Comparison of ENCODE assay signal across 22 cellular contexts in genomic region chr11:1992111-1992510, GRCh38. TPM values are rescaled to one million over a fixed set of nuclear protein-coding genes. Genes with fewer than 3 reads are reported as not detected.
A peak's percentile ranks its signal among the peaks of the same experiment; 100 is the strongest.
DNase-seq lines count a peak whose midpoint lies in the region; ATAC-seq, FAIRE-seq and TF ChIP-seq lines count a peak whose summit lies in the region.
"Had no signal": no experiment of that assay in that cellular context is flagged by ENCODE, and none has a peak within 500 bp of the region (broad histone marks: within the 10 kb centered on the region; RNA-seq: fewer than 3 reads in every experiment).

No MANE protein-coding gene starts in this region.

- FAIRE-seq in H1 (lab: Jason Lieb, UNC), result no peak
- FAIRE-seq: A549 had no signal

- H3K4ac ChIP-seq in H1 (replicated peaks; ENCODE audit: insufficient read length, low read depth, low read length), result no peak overlapping the region
- H3K4ac ChIP-seq in mesenchymal stem cell (ENCODE audit: low read depth in 1 of 2, low read length in 2 of 2), result no peak overlapping the region

- H3K4me1 ChIP-seq in H1 (replicated peaks in 1 of 4; ENCODE audit: control insufficient read depth in 3 of 4, insufficient read depth in 4 of 4, low read length in 3 of 4) (no peaks in the 10 kb centered on the region), mesenchymal stem cell (ENCODE audit: control insufficient read depth, insufficient read depth, low read depth, low read length) (peaks cover 3% of the 10 kb centered on the region), aorta (ENCODE audit: control insufficient read depth in 1 of 2, insufficient read depth in 2 of 2, low read length in 2 of 2) (no peaks in the 10 kb centered on the region)
- H3K4me1 ChIP-seq: A549, Caco-2 had no signal

- POLR2A ChIA-PET in H1 (lab: Charles Lee; ENCODE audit: partially characterized antibody), result no interaction called here

- H2AFZ ChIP-seq in H1 (ENCODE audit: low read length) (no peak overlapping the region), mesenchymal stem cell (ENCODE audit: low read depth, low read length) (no peak overlapping the region)

- no peak for TF ChIP-seq CTCF in H1 (IDR thresholded peaks at IDR 0.05; ENCODE audit: control extremely low read depth in 1 of 3, insufficient read depth in 1 of 3, low read depth in 1 of 3, low read length in 3 of 3)

- TF ChIP-seq EP300 in H1 (IDR thresholded peaks at IDR 0.05; ENCODE audit: borderline replicate concordance in 1 of 2, low read depth in 2 of 2, low read length in 2 of 2), result no peak

- H3K23me2 ChIP-seq in H1 (ENCODE audit: low read depth, low read length), result no peaks in the 10 kb centered on the region

- H2BK5ac ChIP-seq in H1 (ENCODE audit: low read depth, low read length) (no peak overlapping the region), mesenchymal stem cell (ENCODE audit: low read depth, low read length, poor library complexity, severe bottlenecking) (no peak overlapping the region)

- H3K27me3 ChIP-seq in H1 (replicated peaks in 1 of 4; ENCODE audit: control insufficient read depth in 3 of 4, extremely low read depth in 1 of 4, insufficient read depth in 3 of 4, low read length in 3 of 4), result no peaks in the 10 kb centered on the region
- H3K27me3 ChIP-seq in mesenchymal stem cell (ENCODE audit: control insufficient read depth in 1 of 2, insufficient read depth in 1 of 2, low read length in 2 of 2), result no peaks in the 10 kb centered on the region
- no peaks in the 10 kb centered on the region for H3K27me3 ChIP-seq in aorta (ENCODE audit: control insufficient read depth in 1 of 2, insufficient read depth in 2 of 2, low read length in 1 of 2)

- peaks cover 5% of the 10 kb centered on the region for H3K4me1 Mint-ChIP-seq in stimulated activated naive CD8-positive, alpha-beta T cell treated with anti-CD3 and anti-CD28 coated beads, Interleukin-15, amount 100 ng/mL, for 72 hours

- no peaks in the 10 kb centered on the region for H3K79me1 ChIP-seq in H1 (ENCODE audit: low read depth, low read length)
- H3K79me1 ChIP-seq in mesenchymal stem cell (replicated peaks; ENCODE audit: low read length, poor library complexity, severe bottlenecking), result no peaks in the 10 kb centered on the region

- H3K18ac ChIP-seq in H1 (ENCODE audit: extremely low read depth, low read length) (no peak overlapping the region), mesenchymal stem cell (ENCODE audit: low read depth in 1 of 2, low read length in 2 of 2) (peak overlapping the region in 1 of 2 experiments; percentile 25)

- H2BK15ac ChIP-seq in H1 (ENCODE audit: low read length), result no peak overlapping the region
- no peak overlapping the region for H2BK15ac ChIP-seq in mesenchymal stem cell (ENCODE audit: low read depth, poor library complexity, severe bottlenecking)

- H3K79me2 ChIP-seq in H1 (ENCODE audit: control insufficient read depth in 1 of 2, insufficient read depth in 2 of 2, low read length in 2 of 2), result no peaks in the 10 kb centered on the region

- no peak overlapping the region for H2AK5ac ChIP-seq in H1 (ENCODE audit: low read depth, low read length)
- H2AK5ac ChIP-seq in mesenchymal stem cell (ENCODE audit: low read length, severe bottlenecking), result no peak overlapping the region

- no peaks in the 10 kb centered on the region for H3K9me3 ChIP-seq in H1 (ENCODE audit: insufficient read depth in 2 of 2, low read depth in 1 of 2, low read length in 1 of 2)
- no peaks in the 10 kb centered on the region for H3K9me3 ChIP-seq in mesenchymal stem cell (ENCODE audit: control insufficient read depth, low read length)
- H3K9me3 ChIP-seq in aorta (ENCODE audit: control insufficient read depth, low read length), result no peaks in the 10 kb centered on the region
- H3K9me3 ChIP-seq: A549, Caco-2 had no signal

- H2BK120ac ChIP-seq in H1 (replicated peaks; ENCODE audit: low read depth, low read length) (no peak overlapping the region), mesenchymal stem cell (ENCODE audit: low read depth, low read length) (no peak overlapping the region)

- H3K27ac Mint-ChIP-seq in stimulated activated naive CD8-positive, alpha-beta T cell treated with anti-CD3 and anti-CD28 coated beads, Interleukin-15, amount 100 ng/mL, for 72 hours, result no peak overlapping the region
- H3K27ac Mint-ChIP-seq: CD4-positive, alpha-beta T cell; HFFc6 had no signal

- H3K14ac ChIP-seq in H1 (ENCODE audit: insufficient read length) (no peak overlapping the region), mesenchymal stem cell (ENCODE audit: low read length in 2 of 2) (no peak overlapping the region)

- H2BK20ac ChIP-seq in H1 (ENCODE audit: low read length), result no peak overlapping the region

- H3K23ac ChIP-seq in H1 (ENCODE audit: insufficient read length) (no peak overlapping the region), mesenchymal stem cell (ENCODE audit: low read length in 2 of 2) (no peak overlapping the region)

- H2BK12ac ChIP-seq in H1 (ENCODE audit: low read depth, low read length), result peak overlapping the region; percentile 50; the same call in 1 of the 2 replicates
- peak overlapping the region; percentile 75 to 93 for H2BK12ac ChIP-seq in mesenchymal stem cell (ENCODE audit: low read length in 2 of 2)

- H4K8ac ChIP-seq in H1 (ENCODE audit: extremely low read depth, insufficient read depth, low read length) (no peak overlapping the region), mesenchymal stem cell (ENCODE audit: low read length) (no peak overlapping the region)

- DNase-seq in activated CD8-positive, alpha-beta memory T cell treated with anti-CD3 and anti-CD28 coated beads, Interleukin-2, amount 50 U/mL, for 4 hours, result peak; percentile 8
- DNase-seq in activated CD8-positive, alpha-beta memory T cell treated with anti-CD3 and anti-CD28 coated beads, Interleukin-2, amount 50 U/mL, for 48 hours, result no peak
- DNase-seq in H1 (ENCODE audit: low read depth in 1 of 2, low spot score in 2 of 2) (peak in 1 of 2 experiments; percentile 39), mesenchymal stem cell (no peak), aorta (peak; percentile 25 to 35), foreskin melanocyte (no peak)
- DNase-seq in stimulated activated naive CD8-positive, alpha-beta T cell treated with anti-CD3 and anti-CD28 coated beads, Interleukin-15, amount 100 ng/mL, for 72 hours, result no peak
- DNase-seq: CD4-positive, alpha-beta T cell; GDM1; H7; HFFc6; KG1; MV-4-11; NCI-H1417; NCI-H187; NCI-H2107; NCI-H226; NCI-H524 treated with DMSO at 0.1 percent for 48 hours; PC-3; RPMI8226 had no signal

- no peak overlapping the region for H3K4me3 Mint-ChIP-seq in stimulated activated naive CD8-positive, alpha-beta T cell treated with anti-CD3 and anti-CD28 coated beads, Interleukin-15, amount 100 ng/mL, for 72 hours
- H3K4me3 Mint-ChIP-seq: CD4-positive, alpha-beta T cell; HFFc6 had no signal

- H4K20me1 ChIP-seq in H1 (replicated peaks in 1 of 2; ENCODE audit: control insufficient read depth in 1 of 2, insufficient read depth in 2 of 2, low read length in 2 of 2), result no peaks in the 10 kb centered on the region

- no peaks in the 10 kb centered on the region for H3K36me3 ChIP-seq in H1 (ENCODE audit: control insufficient read depth in 2 of 4, insufficient read depth in 4 of 4, low read length in 3 of 4)
- H3K36me3 ChIP-seq in mesenchymal stem cell (ENCODE audit: control insufficient read depth in 1 of 2, insufficient read depth in 2 of 2, low read depth in 1 of 2, low read length in 2 of 2), result no peaks in the 10 kb centered on the region
- no peaks in the 10 kb centered on the region for H3K36me3 ChIP-seq in aorta (ENCODE audit: control insufficient read depth in 1 of 2, insufficient read depth in 2 of 2, low read length in 1 of 2)

- H3K9me3 Mint-ChIP-seq in stimulated activated naive CD8-positive, alpha-beta T cell treated with anti-CD3 and anti-CD28 coated beads, Interleukin-15, amount 100 ng/mL, for 72 hours, result no peaks in the 10 kb centered on the region
- H3K9me3 Mint-ChIP-seq: CD4-positive, alpha-beta T cell; HFFc6 had no signal

- ATAC-seq in aorta (ENCODE audit: low FRiP score), result no peak
- ATAC-seq in stimulated activated naive CD8-positive, alpha-beta T cell treated with anti-CD3 and anti-CD28 coated beads, Interleukin-15, amount 100 ng/mL, for 72 hours, result no peak
- ATAC-seq: A549, PC-3 had no signal

- H3K9ac ChIP-seq in H1 (replicated peaks in 1 of 4; ENCODE audit: extremely low read depth in 1 of 4, low read depth in 3 of 4, low read length in 3 of 4) (no peak overlapping the region), mesenchymal stem cell (ENCODE audit: low read length) (no peak overlapping the region)

- TF ChIP-seq POLR2A in H1 (IDR thresholded peaks at IDR 0.05; ENCODE audit: control extremely low read depth in 1 of 2, low read depth in 2 of 2, low read length in 2 of 2), result no peak

- 95% methylated on average over 12 of the region's 26 CpGs; no CpG with 5 or more reads in 1 of the 2 experiments for WGBS in H1 (ENCODE audit: extremely low coverage in 1 of 2, insufficient coverage in 1 of 2, insufficient read length in 1 of 2, insufficient replicate concordance in 2 of 2, low coverage in 1 of 2, low lambda C conversion rate in 2 of 2, missing lambda C conversion rate in 1 of 2), 2 experiments
- WGBS in mesenchymal stem cell, result no CpG with 5 or more reads among the region's 26 CpGs
- 94% methylated on average over 16 of the region's 26 CpGs; no CpG with 5 or more reads in 1 of the 2 donors for WGBS in aorta, 2 donors

- H3K4me2 ChIP-seq in H1 (ENCODE audit: insufficient read depth in 1 of 2, low read depth in 2 of 2, low read length in 2 of 2) (no peak overlapping the region), mesenchymal stem cell (ENCODE audit: low read length, poor library complexity, severe bottlenecking) (no peak overlapping the region)
- H3K4me2 ChIP-seq: A549 had no signal

- CTCF ChIA-PET in H1 (lab: Charles Lee; ENCODE audit: partially characterized antibody), result interaction anchor here (0.7 to 1.5 kb wide), 7 partner anchors 12 to 298 kb away, joined by 3 to 6 read pairs (median 3); no protein-coding TSS in a partner anchor

- H3K4me3 ChIP-seq in H1 (ENCODE audit: extremely low read depth in 1 of 4, insufficient read depth in 2 of 4, low read depth in 3 of 4, low read length in 4 of 4) (no peak overlapping the region), mesenchymal stem cell (ENCODE audit: insufficient read depth in 1 of 2, low read depth in 1 of 2, low read length in 2 of 2) (no peak overlapping the region), aorta (ENCODE audit: low read length in 2 of 2) (no peak overlapping the region)
- H3K4me3 ChIP-seq: A549 had no signal

- H3K27me3 Mint-ChIP-seq in stimulated activated naive CD8-positive, alpha-beta T cell treated with anti-CD3 and anti-CD28 coated beads, Interleukin-15, amount 100 ng/mL, for 72 hours, result no peaks in the 10 kb centered on the region
- H3K27me3 Mint-ChIP-seq: CD4-positive, alpha-beta T cell had no signal

- H4K91ac ChIP-seq in H1 (replicated peaks; ENCODE audit: insufficient read length, low read length) (no peak overlapping the region), mesenchymal stem cell (ENCODE audit: low read length) (peak overlapping the region; percentile 83)

- H3K27ac ChIP-seq in H1 (ENCODE audit: low read depth, low read length), result no peak overlapping the region
- H3K27ac ChIP-seq in mesenchymal stem cell (ENCODE audit: low read length, poor library complexity, severe bottlenecking), result no peak overlapping the region
- H3K27ac ChIP-seq in aorta (ENCODE audit: low read depth in 1 of 2, low read length in 2 of 2), result no peak overlapping the region
- H3K27ac ChIP-seq: A549 had no signal

- intact Hi-C loops in aorta (cut with DNase I), result no loop called here

- no peak overlapping the region for H4K5ac ChIP-seq in H1 (ENCODE audit: insufficient read length, low read depth, low read length)

- no peak for TF ChIP-seq RAD21 in H1 (IDR thresholded peaks at IDR 0.05 in 1 of 2, conservative IDR thresholded peaks at IDR 0.05 in 1 of 2; ENCODE audit: low read depth in 2 of 2, low read length in 2 of 2)

- H3K56ac ChIP-seq in H1 (replicated peaks; ENCODE audit: insufficient read length, low read depth, low read length), result no peak overlapping the region

RNA-seq across cellular contexts. Expression of gene H19, which starts 5.5 kb away (rescaled TPM):
- 5.2 and 5.6 TPM in 2 replicates for total RNA-seq in H1 (2021; fragmentation: NEBNext Ultra II Directional; extraction: Animal tissue kit (Norgen Biotek cat#: 25700))
- polyA plus RNA-seq in H1 (2011; rRNA removed) (10.0 and 16.2 TPM in 2 replicates), aorta (10 to 100 TPM in 1 of 2 donors, 1 to 10 TPM in 1; 4.5 to 18.0 TPM)
- polyA plus RNA-seq in H1 (2011; cell fraction: cytosol; rRNA removed), result 9.5 TPM
- 15.0 TPM for polyA plus RNA-seq in H1 (2011; cell fraction: nucleus; rRNA removed)
- 6.7 to 16.0 TPM (median 10.2 TPM) in 4 replicates for polyA plus RNA-seq in H1 (2012, experiment 1 of 2)
- polyA plus RNA-seq in H1 (2012, experiment 2 of 2), result 15.9 TPM
- 6.3 TPM for polyA plus RNA-seq in H1 (2013, experiment 1 of 2)
- 6.8 TPM for polyA plus RNA-seq in H1 (2013, experiment 2 of 2)
- polyA minus RNA-seq in H1 (2011; rRNA and poly(A)+ RNA removed), result 1.9 and 2.5 TPM in 2 replicates
- 5.4 TPM for polyA minus RNA-seq in H1 (2011; cell fraction: cytosol; rRNA and poly(A)+ RNA removed)
- polyA minus RNA-seq in H1 (2011; cell fraction: nucleus; rRNA and poly(A)+ RNA removed), result 2.9 TPM
- polyA plus RNA-seq in mesenchymal stem cell (2013, experiment 1 of 2), result 1,600 TPM
- polyA plus RNA-seq in mesenchymal stem cell (2013, experiment 2 of 2), result 1,515 TPM
- total RNA-seq in aorta, result 1,000 to 10,000 TPM in 1 of 2 donors, 100 to 1,000 TPM in 1; 318 to 1,787 TPM
- total RNA-seq: CD4-positive, alpha-beta T cell; PC-3 had no signal

RNA-seq across cellular contexts. Expression of gene MRPL23, which starts 45.0 kb away (rescaled TPM):
- total RNA-seq in H1 (2021; fragmentation: NEBNext Ultra II Directional; extraction: Animal tissue kit (Norgen Biotek cat#: 25700)), result 86.0 and 86.4 TPM in 2 replicates
- polyA plus RNA-seq in H1 (2011; rRNA removed), result 244 and 281 TPM in 2 replicates
- 212 TPM for polyA plus RNA-seq in H1 (2011; cell fraction: cytosol; rRNA removed)
- polyA plus RNA-seq in H1 (2011; cell fraction: nucleus; rRNA removed), result 155 TPM
- polyA plus RNA-seq in H1 (2012, experiment 1 of 2), result 93.5 to 140 TPM (median 122 TPM) in 4 replicates
- 130 TPM for polyA plus RNA-seq in H1 (2012, experiment 2 of 2)
- 104 TPM for polyA plus RNA-seq in H1 (2013, experiment 1 of 2)
- polyA plus RNA-seq in H1 (2013, experiment 2 of 2), result 109 TPM
- 35.1 and 53.0 TPM in 2 replicates for polyA minus RNA-seq in H1 (2011; rRNA and poly(A)+ RNA removed)
- polyA minus RNA-seq in H1 (2011; cell fraction: cytosol; rRNA and poly(A)+ RNA removed), result 58.9 TPM
- 60.1 TPM for polyA minus RNA-seq in H1 (2011; cell fraction: nucleus; rRNA and poly(A)+ RNA removed)
- polyA plus RNA-seq in mesenchymal stem cell (2013, experiment 1 of 2), result 100 TPM
- polyA plus RNA-seq in mesenchymal stem cell (2013, experiment 2 of 2), result 102 TPM
- 10 to 100 TPM; 23.4 to 43.9 TPM for total RNA-seq in aorta
- 100 to 1,000 TPM in 1 of 2 donors, 10 to 100 TPM in 1; 82.3 to 143 TPM for polyA plus RNA-seq in aorta

Comparison
In these comparisons a context has a peak if more than half of its experiments do, and no peak if none do; other contexts are left out.
1. DNase-seq: peak in activated CD8-positive, alpha-beta memory T cell treated with anti-CD3 and anti-CD28 coated beads, Interleukin-2, amount 50 U/mL, for 4 hours (single experiment) and aorta (2 of 2); none in activated CD8-positive, alpha-beta memory T cell treated with anti-CD3 and anti-CD28 coated beads, Interleukin-2, amount 50 U/mL, for 48 hours (single experiment), mesenchymal stem cell (single experiment), stimulated activated naive CD8-positive, alpha-beta T cell treated with anti-CD3 and anti-CD28 coated beads, Interleukin-15, amount 100 ng/mL, for 72 hours (0 of 2) and foreskin melanocyte (single experiment).
2. RNA of gene H19, which starts 5.5 kb away (total RNA-seq): 318 to 1,787 TPM in aorta; 5.2 to 5.6 TPM in H1; every median in the first group is over 10 times any median in the second.